Comparison of ENCODE assay signal across 26 cellular contexts in the genomic region with DNA sequence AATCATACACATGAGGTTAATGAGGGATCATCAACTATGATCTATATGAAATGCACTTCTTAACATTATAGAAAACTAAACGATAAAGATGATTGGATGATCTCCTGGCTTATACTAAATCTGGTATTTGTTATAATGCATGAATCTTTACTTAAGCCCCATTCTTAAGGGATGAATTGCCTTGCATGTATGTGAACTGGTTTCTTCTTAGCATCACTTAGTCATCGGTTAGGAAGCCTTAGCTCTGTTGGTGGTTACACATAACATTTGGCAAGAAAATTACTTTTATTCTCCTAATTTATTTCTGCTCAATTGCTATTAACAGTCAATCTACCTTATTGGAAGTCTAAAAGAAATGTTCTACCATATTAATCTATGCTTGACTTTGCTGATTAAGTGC.
DNase-seq lines count a peak whose midpoint lies in the region; ATAC-seq and TF ChIP-seq lines count a peak whose summit lies in the region.
"Had no signal": no experiment of that assay in that cellular context is flagged by ENCODE, and none has a peak within 500 bp of the region (broad histone marks: within the 10 kb centered on the region; RNA-seq: fewer than 3 reads in every experiment).

No MANE protein-coding gene starts in this region.

- no peak overlapping the region for H3K27ac Mint-ChIP-seq in activated naive CD8-positive, alpha-beta T cell treated with anti-CD3 and anti-CD28 coated beads, Interleukin-2, amount 50 U/mL, for 24 hours
- H3K27ac Mint-ChIP-seq: activated CD4-positive, alpha-beta T cell treated with anti-CD3 and anti-CD28 coated beads for 36 hours; activated naive CD4-positive, alpha-beta T cell treated with anti-CD3 and anti-CD28 coated beads, Interleukin-2, amount 50 U/mL, for 72 hours; activated T-helper 17 cell treated with anti-CD3 and anti-CD28 coated beads, Interleukin-2, amount 50 U/mL, for 72 hours; CD4-positive, alpha-beta T cell; naive B cell had no signal

- no peaks in the 10 kb centered on the region for H3K9me3 ChIP-seq in MG63
- no peaks in the 10 kb centered on the region for H3K9me3 ChIP-seq in stomach
- H3K9me3 ChIP-seq: left lung, right atrium auricular region, upper lobe of right lung had no signal

- no peaks in the 10 kb centered on the region for H3K4me1 ChIP-seq in stomach
- H3K4me1 ChIP-seq: left lung, right atrium auricular region, upper lobe of right lung had no signal

- H3K27me3 ChIP-seq in MG63 (no peaks in the 10 kb centered on the region), stomach (no peaks in the 10 kb centered on the region)
- H3K27me3 ChIP-seq: left lung, right atrium auricular region, upper lobe of right lung had no signal

- no peaks in the 10 kb centered on the region for H3K9me3 Mint-ChIP-seq in activated naive CD8-positive, alpha-beta T cell treated with anti-CD3 and anti-CD28 coated beads, Interleukin-2, amount 50 U/mL, for 24 hours
- H3K9me3 Mint-ChIP-seq: activated naive CD4-positive, alpha-beta T cell treated with anti-CD3 and anti-CD28 coated beads, Interleukin-2, amount 50 U/mL, for 72 hours; activated T-helper 17 cell treated with anti-CD3 and anti-CD28 coated beads, Interleukin-2, amount 50 U/mL, for 72 hours; CD4-positive, alpha-beta T cell had no signal

- ATAC-seq in activated naive CD8-positive, alpha-beta T cell treated with anti-CD3 and anti-CD28 coated beads, Interleukin-2, amount 50 U/mL, for 24 hours, result no peak
- ATAC-seq in GM21515 (IDR thresholded peaks at IDR 0.05; ENCODE audit: unreplicated experiment), result no peak
- ATAC-seq: activated CD4-positive, alpha-beta T cell treated with anti-CD3 and anti-CD28 coated beads for 36 hours; activated naive CD4-positive, alpha-beta T cell treated with anti-CD3 and anti-CD28 coated beads, Interleukin-2, amount 50 U/mL, for 72 hours; activated T-helper 17 cell treated with anti-CD3 and anti-CD28 coated beads, Interleukin-2, amount 50 U/mL, for 72 hours; left lung; upper lobe of right lung had no signal

- no peaks in the 10 kb centered on the region for H3K4me1 Mint-ChIP-seq in activated naive CD8-positive, alpha-beta T cell treated with anti-CD3 and anti-CD28 coated beads, Interleukin-2, amount 50 U/mL, for 24 hours
- H3K4me1 Mint-ChIP-seq: activated CD4-positive, alpha-beta T cell treated with anti-CD3 and anti-CD28 coated beads for 36 hours; activated T-helper 17 cell treated with anti-CD3 and anti-CD28 coated beads, Interleukin-2, amount 50 U/mL, for 72 hours; naive B cell had no signal

- H3K36me3 ChIP-seq in MG63 (no peaks in the 10 kb centered on the region), stomach (no peaks in the 10 kb centered on the region)
- H3K36me3 ChIP-seq: left lung, right atrium auricular region, upper lobe of right lung had no signal

- no peak for TF ChIP-seq EP300 in stomach (IDR thresholded peaks at IDR 0.05)

- WGBS in stomach, 5 donors, result 74 to 94% (median 85%) methylated on average over 2 of the region's 2 CpGs

- DNase-seq in AG10803 (ENCODE audit: low read depth), result peak; percentile 86
- DNase-seq in MG63, result peak; percentile 2
- DNase-seq in astrocyte of the spinal cord (ENCODE audit: low read depth, low spot score), result peak; percentile 77
- peak; percentile 55 for DNase-seq in non-pigmented ciliary epithelial cell (ENCODE audit: low read depth)
- DNase-seq in activated naive CD8-positive, alpha-beta T cell treated with anti-CD3 and anti-CD28 coated beads, Interleukin-2, amount 50 U/mL, for 24 hours, result no peak
- no peak for DNase-seq in activated CD4-positive, alpha-beta T cell treated with anti-CD3 and anti-CD28 coated beads, Interleukin-2, amount 50 U/mL, for 4 hours
- DNase-seq in stomach, result no peak
- DNase-seq: activated CD4-positive, alpha-beta T cell treated with anti-CD3 and anti-CD28 coated beads for 36 hours; CD4-positive, alpha-beta T cell; DMS 273 treated with DMSO at 0.1 percent for 48 hours; GDM1; KG1; left lung; naive B cell; NCI-H187; NCI-H2227 treated with DMSO at 0.1 percent for 48 hours; NCI-H82; OCI-M1; SHP77; stimulated activated CD4-positive, alpha-beta T cell treated with anti-CD3 and anti-CD28 coated beads, Interleukin-15, amount 100 ng/mL, for 24 hours; upper lobe of right lung had no signal

- H3K4me3 Mint-ChIP-seq in activated naive CD8-positive, alpha-beta T cell treated with anti-CD3 and anti-CD28 coated beads, Interleukin-2, amount 50 U/mL, for 24 hours, result no peak overlapping the region
- H3K4me3 Mint-ChIP-seq: activated CD4-positive, alpha-beta T cell treated with anti-CD3 and anti-CD28 coated beads for 36 hours; activated T-helper 17 cell treated with anti-CD3 and anti-CD28 coated beads, Interleukin-2, amount 50 U/mL, for 72 hours; CD4-positive, alpha-beta T cell; naive B cell had no signal

- in situ Hi-C loops in astrocyte of the spinal cord (cut with HindIII; ENCODE audit: low sequenced_read_pairs), result no loop called here

- H3K36me3 Mint-ChIP-seq in activated naive CD8-positive, alpha-beta T cell treated with anti-CD3 and anti-CD28 coated beads, Interleukin-2, amount 50 U/mL, for 24 hours (ENCODE audit: low read depth), result no peaks in the 10 kb centered on the region
- H3K36me3 Mint-ChIP-seq: activated naive CD4-positive, alpha-beta T cell treated with anti-CD3 and anti-CD28 coated beads, Interleukin-2, amount 50 U/mL, for 72 hours; naive B cell had no signal

- no peak overlapping the region for H3K27ac ChIP-seq in stomach
- H3K27ac ChIP-seq: coronary artery, left lung, right atrium auricular region, upper lobe of right lung had no signal

- H3K27me3 Mint-ChIP-seq in activated naive CD8-positive, alpha-beta T cell treated with anti-CD3 and anti-CD28 coated beads, Interleukin-2, amount 50 U/mL, for 24 hours, result no peaks in the 10 kb centered on the region
- H3K27me3 Mint-ChIP-seq: activated CD4-positive, alpha-beta T cell treated with anti-CD3 and anti-CD28 coated beads for 36 hours; activated T-helper 17 cell treated with anti-CD3 and anti-CD28 coated beads, Interleukin-2, amount 50 U/mL, for 72 hours; CD4-positive, alpha-beta T cell; naive B cell had no signal

- TF ChIP-seq CTCF in AG10803 (conservative IDR thresholded peaks at IDR 0.05; ENCODE audit: low read length), result no peak
- TF ChIP-seq CTCF in astrocyte of the spinal cord (IDR thresholded peaks at IDR 0.05; ENCODE audit: low read depth, low read length), result no peak
- TF ChIP-seq CTCF in stomach (IDR thresholded peaks at IDR 0.05), result no peak

- intact Hi-C loops in stomach (cut with DNase I; ENCODE audit: low total_unique reads), result no loop called here

- no peak for TF ChIP-seq POLR2A in stomach (IDR thresholded peaks at IDR 0.05)

- H3K4me3 ChIP-seq in AG10803 (ENCODE audit: low read length) (no peak overlapping the region), MG63 (no peak overlapping the region), astrocyte of the spinal cord (ENCODE audit: low read depth, low read length) (no peak overlapping the region), stomach (no peak overlapping the region)
- H3K4me3 ChIP-seq: coronary artery, left lung, right atrium auricular region, upper lobe of right lung had no signal

Comparison
In these comparisons a context has a peak if more than half of its experiments do, and no peak if none do; other contexts are left out.
1. DNase-seq: peak in AG10803 (single experiment), MG63 (single experiment), astrocyte of the spinal cord (single experiment) and non-pigmented ciliary epithelial cell (single experiment); none in activated naive CD8-positive, alpha-beta T cell treated with anti-CD3 and anti-CD28 coated beads, Interleukin-2, amount 50 U/mL, for 24 hours (single experiment), activated CD4-positive, alpha-beta T cell treated with anti-CD3 and anti-CD28 coated beads, Interleukin-2, amount 50 U/mL, for 4 hours (0 of 2) and stomach (single experiment).